Comparison of ENCODE assay signal across 7 cellular contexts in genomic region chr5:172807766-172808311, GRCh38. TPM values are rescaled to one million over a fixed set of nuclear protein-coding genes. Genes with fewer than 3 reads are reported as not detected.
DNase-seq lines count a peak whose midpoint lies in the region; ATAC-seq and TF ChIP-seq lines count a peak whose summit lies in the region.

No MANE protein-coding gene starts in this region.

- no peak overlapping the region for H3K27ac Mint-ChIP-seq in WTC11

- H3K27ac ChIP-seq in iPS-20b (ENCODE audit: low read length): no peak overlapping the region
- H3K27ac ChIP-seq in skin epidermis: peak overlapping the region in 19 of 21 experiments; percentile 46 to 87 (median 78)

- peaks cover 18% of the 10 kb centered on the region for H3K27me3 Mint-ChIP-seq in WTC11 (ENCODE audit: low read depth)

- H3K9me3 Mint-ChIP-seq in WTC11: peaks cover 3% of the 10 kb centered on the region

- CTCF ChIA-PET in WTC11 (lab: Charles Lee): interaction anchor here (0.6 to 1.6 kb wide), 4 partner anchors 14 to 131 kb away, joined by 3 to 8 read pairs (median 6); partner anchors contain the start of gene DUSP1

- peak; percentile 10 for ATAC-seq in GM21737 (IDR thresholded peaks at IDR 0.05; ENCODE audit: unreplicated experiment)
- ATAC-seq in WTC11: no peak
- ATAC-seq in HG02840 (IDR thresholded peaks at IDR 0.05; ENCODE audit: low FRiP score, unreplicated experiment): no peak

- no peaks in the 10 kb centered on the region for H3K36me3 ChIP-seq in iPS-20b (ENCODE audit: insufficient read depth, low read depth, low read length)

- 0 out of 2 replicates have a peak overlapping the region, but pooled peaks have one; percentile 19 for H3K4me3 Mint-ChIP-seq in WTC11

- no peaks in the 10 kb centered on the region; the same call in 1 of the 2 replicates for H3K9me3 ChIP-seq in iPS-20b (ENCODE audit: insufficient read depth, low read depth, low read length)

- H3K4me1 ChIP-seq in iPS-20b (ENCODE audit: insufficient read depth, low read length): no peaks in the 10 kb centered on the region

- H3K4me3 ChIP-seq in iPS-20b (ENCODE audit: low read length) (no peak overlapping the region), skin epidermis (peak overlapping the region in 2 of 7 experiments; percentile 19 to 28)

- POLR2A ChIA-PET in WTC11 (lab: Charles Lee): interaction anchor here (0.6 kb wide), 1 partner anchor 8 kb away, joined by 3 read pairs; no protein-coding TSS in a partner anchor

- no peak for TF ChIP-seq CTCF in WTC11 (IDR thresholded peaks at IDR 0.05)

- DNase-seq in WTC11 (ENCODE audit: low spot score) (no peak), LoVo (ENCODE audit: low spot score) (no peak), NCI-H187 (lab: John Stamatoyannopoulos, UW) (no peak)

- H3K9ac ChIP-seq in iPS-20b (ENCODE audit: low read depth, low read length): peak overlapping the region; percentile 35; the same call in 1 of the 2 replicates

- no peaks in the 10 kb centered on the region for H3K36me3 Mint-ChIP-seq in WTC11

- H3K4me1 Mint-ChIP-seq in WTC11: peaks cover 9% of the 10 kb centered on the region

- H3K27me3 ChIP-seq in iPS-20b (ENCODE audit: insufficient read depth, low read length): no peaks in the 10 kb centered on the region

TF ChIP-seq in WTC11, 78 proteins besides CTCF, POLR2A, EP300 and RAD21:
- no peak for TF ChIP-seq KAT7 (CRISPR knock-in tag; IDR thresholded peaks at IDR 0.05; ENCODE audit: borderline replicate concordance)
- peak; percentile 52; the same call in 1 of the 2 replicates for TF ChIP-seq ZNF121 (CRISPR knock-in tag; IDR thresholded peaks at IDR 0.05)

RNA-seq across cellular contexts. Expression of gene ERGIC1, which starts 26.2 kb away (rescaled TPM):
- total RNA-seq in WTC11 (2021): 89.8 to 101 TPM (median 97.1 TPM) in 3 replicates

RNA-seq across cellular contexts. Expression of gene DUSP1, which starts 36.8 kb away (rescaled TPM):
- total RNA-seq in WTC11 (2021): 9.5 to 12.4 TPM (median 11.0 TPM) in 3 replicates
